ENCODE assay signal across 28 cellular contexts in genomic region chr14:65945333-65945732, GRCh38.
"Had no signal": no experiment of that assay in that cellular context is flagged by ENCODE, and none has a peak within 500 bp of the region (broad histone marks: within the 10 kb centered on the region; RNA-seq: fewer than 3 reads in every experiment).

No MANE protein-coding gene starts in this region.

- H3K4me3 ChIP-seq: coronary artery, dorsolateral prefrontal cortex, esophagus muscularis mucosa, gastroesophageal sphincter had no signal

- H3K27ac ChIP-seq: brain microvascular endothelial cell, coronary artery, dorsolateral prefrontal cortex, esophagus muscularis mucosa, gastroesophageal sphincter had no signal

- H3K4me1 ChIP-seq: esophagus muscularis mucosa, gastroesophageal sphincter had no signal

- H3K9me3 Mint-ChIP-seq: activated CD4-positive, alpha-beta memory T cell treated with anti-CD3 and anti-CD28 coated beads, Interleukin-2, amount 10 ng/mL, durations not matched to agents 7 days and 5 days; activated CD4-positive, alpha-beta T cell treated with anti-CD3 and anti-CD28 coated beads, Interleukin-2, amount 10 ng/mL, durations not matched to agents 7 days and 5 days; activated T-cell treated with anti-CD3 and anti-CD28 coated beads, Interleukin-2, amount 50 U/mL, for 24 hours; activated T-cell treated with anti-CD3 and anti-CD28 coated beads, Interleukin-2, amount 50 U/mL, for 72 hours; central memory CD8-positive, alpha-beta T cell; dendritic cell treated with granulocyte-macrophage colony-stimulating factor and Interleukin-4, amounts not matched to agents 40 ng/mL and 50 ng/mL, for 4 days; endodermal cell; WTC11 had no signal

- H3K4me3 Mint-ChIP-seq: activated CD4-positive, alpha-beta memory T cell treated with anti-CD3 and anti-CD28 coated beads, Interleukin-2, amount 10 ng/mL, durations not matched to agents 7 days and 5 days; activated CD4-positive, alpha-beta T cell treated with anti-CD3 and anti-CD28 coated beads, Interleukin-2, amount 10 ng/mL, durations not matched to agents 7 days and 5 days; activated naive CD4-positive, alpha-beta T cell treated with anti-CD3 and anti-CD28 coated beads, Interleukin-2, amount 10 ng/mL, durations not matched to agents 7 days and 5 days; activated T-cell treated with anti-CD3 and anti-CD28 coated beads, Interleukin-2, amount 50 U/mL, for 24 hours; activated T-cell treated with anti-CD3 and anti-CD28 coated beads, Interleukin-2, amount 50 U/mL, for 72 hours; central memory CD8-positive, alpha-beta T cell; dendritic cell treated with granulocyte-macrophage colony-stimulating factor and Interleukin-4, amounts not matched to agents 40 ng/mL and 50 ng/mL, for 4 days; endodermal cell; WTC11 had no signal

- H3K36me3 Mint-ChIP-seq: WTC11 had no signal

- FAIRE-seq: astrocyte had no signal

- H3K27me3 Mint-ChIP-seq: activated CD4-positive, alpha-beta memory T cell treated with anti-CD3 and anti-CD28 coated beads, Interleukin-2, amount 10 ng/mL, durations not matched to agents 7 days and 5 days; central memory CD8-positive, alpha-beta T cell had no signal

- DNase-seq: activated CD4-positive, alpha-beta memory T cell treated with anti-CD3 and anti-CD28 coated beads, Interleukin-2, amount 10 ng/mL, durations not matched to agents 7 days and 5 days; activated CD4-positive, alpha-beta T cell treated with anti-CD3 and anti-CD28 coated beads for 1 hour; activated CD4-positive, alpha-beta T cell treated with anti-CD3 and anti-CD28 coated beads for 4 hours; activated CD4-positive, alpha-beta T cell treated with anti-CD3 and anti-CD28 coated beads, Interleukin-2, amount 10 ng/mL, durations not matched to agents 7 days and 5 days; activated CD4-positive, alpha-beta T cell treated with anti-CD3 and anti-CD28 coated beads, Interleukin-2, amount 50 U/mL, for 4 hours; activated CD8-positive, alpha-beta memory T cell treated with anti-CD3 and anti-CD28 coated beads, Interleukin-2, amount 50 U/mL, for 48 hours; activated gamma-delta T cell; activated naive CD4-positive, alpha-beta T cell; activated naive CD4-positive, alpha-beta T cell treated with anti-CD3 and anti-CD28 coated beads, Interleukin-2, amount 10 ng/mL, durations not matched to agents 7 days and 5 days; activated T-cell treated with anti-CD3 and anti-CD28 coated beads for 4 hours; activated T-cell treated with anti-CD3 and anti-CD28 coated beads, Interleukin-2, amount 50 U/mL, for 24 hours; activated T-cell treated with anti-CD3 and anti-CD28 coated beads, Interleukin-2, amount 50 U/mL, for 72 hours; amniotic stem cell; anterior cingulate cortex; brain microvascular endothelial cell; dorsolateral prefrontal cortex; effector memory CD4-positive, alpha-beta T cell; endodermal cell; foreskin melanocyte; T-helper 2 cell had no signal

- H3K36me3 ChIP-seq: brain microvascular endothelial cell, esophagus muscularis mucosa, gastroesophageal sphincter had no signal

- H3K9me3 ChIP-seq: esophagus muscularis mucosa, gastroesophageal sphincter had no signal

- H3K27ac Mint-ChIP-seq: activated CD4-positive, alpha-beta memory T cell treated with anti-CD3 and anti-CD28 coated beads, Interleukin-2, amount 10 ng/mL, durations not matched to agents 7 days and 5 days; activated CD4-positive, alpha-beta T cell treated with anti-CD3 and anti-CD28 coated beads, Interleukin-2, amount 10 ng/mL, durations not matched to agents 7 days and 5 days; activated naive CD4-positive, alpha-beta T cell treated with anti-CD3 and anti-CD28 coated beads, Interleukin-2, amount 10 ng/mL, durations not matched to agents 7 days and 5 days; activated T-cell treated with anti-CD3 and anti-CD28 coated beads, Interleukin-2, amount 50 U/mL, for 24 hours; activated T-cell treated with anti-CD3 and anti-CD28 coated beads, Interleukin-2, amount 50 U/mL, for 72 hours; dendritic cell treated with granulocyte-macrophage colony-stimulating factor and Interleukin-4, amounts not matched to agents 40 ng/mL and 50 ng/mL, for 4 days; endodermal cell; WTC11 had no signal

- H3K27me3 ChIP-seq: brain microvascular endothelial cell had no signal

- ATAC-seq: activated naive CD4-positive, alpha-beta T cell treated with anti-CD3 and anti-CD28 coated beads, Interleukin-2, amount 50 U/mL, for 72 hours; activated T-cell treated with anti-CD3 and anti-CD28 coated beads, Interleukin-2, amount 50 U/mL, for 72 hours; gastroesophageal sphincter; WTC11 had no signal
